Comparison of ENCODE assay signal across 28 cellular contexts in the genomic region with DNA sequence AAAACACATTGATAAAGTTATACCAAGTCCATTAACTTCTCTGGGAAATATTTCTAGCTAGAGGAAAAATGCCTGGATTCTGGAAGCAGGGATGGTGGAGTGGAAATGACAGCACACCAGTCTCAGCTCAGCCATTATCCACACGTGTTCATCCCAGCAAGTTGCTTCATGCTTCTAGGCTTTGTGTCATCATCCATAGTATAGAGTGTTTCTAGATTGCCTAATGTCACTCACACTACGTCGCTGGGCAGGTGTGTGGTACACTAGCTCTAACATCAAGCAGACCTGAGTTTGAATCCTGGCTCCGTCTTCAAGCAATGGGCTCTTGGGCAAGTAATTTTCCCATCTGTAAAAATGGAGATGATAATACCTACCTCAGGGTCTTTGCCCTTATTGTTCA.
"Had no signal": no experiment of that assay in that cellular context is flagged by ENCODE, and none has a peak within 500 bp of the region (broad histone marks: within the 10 kb centered on the region; RNA-seq: fewer than 3 reads in every experiment).

No MANE protein-coding gene starts in this region.

- DNase-seq: natural killer cell; occipital lobe; ovary; posterior cingulate gyrus; psoas muscle; right cardiac atrium; right lobe of liver; sigmoid colon; small intestine; stimulated activated CD4-positive, alpha-beta T cell treated with anti-CD3 and anti-CD28 coated beads, Interleukin-15, amount 100 ng/mL, for 24 hours; stimulated activated CD4-positive, alpha-beta T cell treated with anti-CD3 and anti-CD28 coated beads, Interleukin-2, amount 100 ng/mL, for 24 hours; stimulated activated CD4-positive, alpha-beta T cell treated with anti-CD3 and anti-CD28 coated beads, Interleukin-2, amount 100 ng/mL, for 48 hours; stimulated activated CD4-positive, alpha-beta T cell treated with anti-CD3 and anti-CD28 coated beads, Interleukin-4, amount 100 ng/mL, for 24 hours; stimulated activated naive B cell treated with anti-CD40 and anti-IgM and Interleukin-4, amounts not matched to agents 10 μg/mL and 1 μg/mL and 100 μg/mL, for 72 hours; stimulated activated naive CD4-positive, alpha-beta T cell treated with Interleukin-2 at 50 U/mL for 16 hours; stomach; tibial artery; transverse colon; upper lobe of left lung had no signal

- H3K36me3 Mint-ChIP-seq: natural killer cell; neural progenitor cell; stimulated activated effector memory CD8-positive, alpha-beta T cell treated with anti-CD3 and anti-CD28 coated beads, Interleukin-12 subunit alpha, Interleukin-12 subunit beta, amount 100 ng/mL, for 72 hours; stimulated activated naive B cell treated with anti-CD40 and anti-IgM and Interleukin-4, amounts not matched to agents 10 μg/mL and 1 μg/mL and 100 μg/mL, for 72 hours had no signal

- H3K4me1 Mint-ChIP-seq: natural killer cell; nephron; neural progenitor cell; stimulated activated effector memory CD8-positive, alpha-beta T cell treated with anti-CD3 and anti-CD28 coated beads, Interleukin-12 subunit alpha, Interleukin-12 subunit beta, amount 100 ng/mL, for 72 hours; stimulated activated naive B cell treated with anti-CD40 and anti-IgM and Interleukin-4, amounts not matched to agents 10 μg/mL and 1 μg/mL and 100 μg/mL, for 72 hours had no signal

- H3K4me1 ChIP-seq: parathyroid adenoma, psoas muscle, right lobe of liver, stomach, tibial artery, transverse colon, upper lobe of left lung, vagina had no signal

- ATAC-seq: natural killer cell; psoas muscle; right cardiac atrium; right lobe of liver; stimulated activated effector memory CD8-positive, alpha-beta T cell treated with anti-CD3 and anti-CD28 coated beads, Interleukin-12 subunit alpha, Interleukin-12 subunit beta, amount 100 ng/mL, for 72 hours; stimulated activated naive B cell treated with anti-CD40 and anti-IgM and Interleukin-4, amounts not matched to agents 10 μg/mL and 1 μg/mL and 100 μg/mL, for 72 hours had no signal

- FAIRE-seq: small intestine, urothelium cell line had no signal

- H3K9me3 ChIP-seq: ovary, psoas muscle, right lobe of liver, sigmoid colon, stomach, thoracic aorta, tibial artery, transverse colon, upper lobe of left lung, vagina had no signal

- H3K9me3 Mint-ChIP-seq: nephron, neural progenitor cell had no signal

- H3K27me3 ChIP-seq: neural progenitor cell, ovary, right lobe of liver, sigmoid colon, stomach, tibial artery, transverse colon, upper lobe of left lung, vagina had no signal

- H3K4me3 Mint-ChIP-seq: natural killer cell; nephron; neural progenitor cell; stimulated activated effector memory CD8-positive, alpha-beta T cell treated with anti-CD3 and anti-CD28 coated beads, Interleukin-12 subunit alpha, Interleukin-12 subunit beta, amount 100 ng/mL, for 72 hours; stimulated activated naive B cell treated with anti-CD40 and anti-IgM and Interleukin-4, amounts not matched to agents 10 μg/mL and 1 μg/mL and 100 μg/mL, for 72 hours; stimulated activated naive CD8-positive, alpha-beta T cell treated with anti-CD3 and anti-CD28 coated beads, Interleukin-15, Interleukin-2, amounts not matched to agents 100 ng/mL and 50 ng/mL, for 24 hours had no signal

- H3K27me3 Mint-ChIP-seq: stimulated activated naive B cell treated with anti-CD40 and anti-IgM and Interleukin-4, amounts not matched to agents 10 μg/mL and 1 μg/mL and 100 μg/mL, for 72 hours; stimulated activated naive CD8-positive, alpha-beta T cell treated with anti-CD3 and anti-CD28 coated beads, Interleukin-15, Interleukin-2, amounts not matched to agents 100 ng/mL and 50 ng/mL, for 24 hours had no signal

- H3K27ac Mint-ChIP-seq: natural killer cell; nephron; neural progenitor cell; progenitor cell of endocrine pancreas; stimulated activated effector memory CD8-positive, alpha-beta T cell treated with anti-CD3 and anti-CD28 coated beads, Interleukin-12 subunit alpha, Interleukin-12 subunit beta, amount 100 ng/mL, for 72 hours; stimulated activated naive B cell treated with anti-CD40 and anti-IgM and Interleukin-4, amounts not matched to agents 10 μg/mL and 1 μg/mL and 100 μg/mL, for 72 hours; stimulated activated naive CD8-positive, alpha-beta T cell treated with anti-CD3 and anti-CD28 coated beads, Interleukin-15, Interleukin-2, amounts not matched to agents 100 ng/mL and 50 ng/mL, for 24 hours had no signal

- H3K36me3 ChIP-seq: neural progenitor cell, ovary, right lobe of liver, sigmoid colon, thoracic aorta, transverse colon, upper lobe of left lung, vagina had no signal

- H3K4me3 ChIP-seq: neural progenitor cell, ovary, psoas muscle, right lobe of liver, sigmoid colon, stomach, thoracic aorta, tibial artery, transverse colon, upper lobe of left lung, vagina had no signal

- H3K27ac ChIP-seq: neural progenitor cell, ovary, parathyroid adenoma, psoas muscle, right lobe of liver, sigmoid colon, stomach, thoracic aorta, tibial artery, transverse colon, upper lobe of left lung, vagina had no signal
